ENCODE assay signal across 2 cellular contexts in genomic region chr17:75892556-75893224, GRCh38.
TF ChIP-seq lines count a peak whose summit lies in the region.

No MANE protein-coding gene starts in this region.

TF ChIP-seq in Ishikawa, 13 proteins besides CTCF, POLR2A, EP300 and RAD21 (continued from another document):
- TF ChIP-seq ZBTB7A (IDR thresholded peaks at IDR 0.05; ENCODE audit: low read depth) = 0 out of 2 replicates have a peak, but pooled peaks have one; percentile 2

TF ChIP-seq in endothelial cell of umbilical vein, 7 proteins besides CTCF, POLR2A, EP300 and RAD21:
- TF ChIP-seq POLR2AphosphoS5 (IDR thresholded peaks at IDR 0.05; ENCODE audit: insufficient read depth, low read depth, low read length) (peak; percentile 8), GATA2 (IDR thresholded peaks at IDR 0.05; ENCODE audit: insufficient read depth, insufficient read length, low read depth, low read length) (no peak)
